Comparison of ENCODE assay signal across 1 cellular context in the genomic region with DNA sequence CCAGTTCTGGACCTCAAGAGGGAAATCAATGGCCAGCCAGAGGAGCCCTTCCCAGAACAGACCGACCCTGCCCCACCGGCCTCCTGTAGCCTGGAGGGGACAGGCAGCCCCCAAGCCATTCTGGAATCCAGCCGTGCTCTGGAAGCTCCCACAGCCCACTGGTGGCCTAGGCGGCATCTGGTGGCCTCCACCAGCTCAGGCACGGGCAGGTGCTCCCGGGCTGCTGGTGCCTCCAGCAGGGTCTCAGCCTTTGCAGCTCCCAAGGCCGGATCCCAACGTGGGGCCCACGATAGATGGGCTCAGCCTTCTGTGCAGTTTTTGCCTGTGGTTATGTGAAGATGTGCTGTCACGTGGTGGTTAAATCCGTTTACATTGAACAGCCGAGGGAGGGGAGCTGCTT.
TF ChIP-seq lines count a peak whose summit lies in the region.

No MANE protein-coding gene starts in this region.

TF ChIP-seq in HepG2, 621 proteins besides CTCF, POLR2A, EP300 and RAD21:
- no peak for TF ChIP-seq ZNF20 (CRISPR knock-in tag; IDR thresholded peaks at IDR 0.05)
- TF ChIP-seq ZNF296 (CRISPR knock-in tag; conservative IDR thresholded peaks at IDR 0.05), result no peak
- no peak for TF ChIP-seq ONECUT2 (CRISPR knock-in tag; IDR thresholded peaks at IDR 0.05)
- no peak for TF ChIP-seq BORCS8-MEF2B (CRISPR knock-in tag; IDR thresholded peaks at IDR 0.05)
